In genomic region chr20:63775096-63775978, GRCh38 we compare ENCODE assay signal across 8 cellular contexts. TPM values are rescaled to one million over a fixed set of nuclear protein-coding genes. Genes with fewer than 3 reads are reported as not detected.
DNase-seq lines count a peak whose midpoint lies in the region; ATAC-seq and TF ChIP-seq lines count a peak whose summit lies in the region.

No MANE protein-coding gene starts in this region.

- H4K8ac ChIP-seq in IMR-90 (ENCODE audit: low read depth in 2 of 2, low read length in 2 of 2), result peak overlapping the region; percentile 27 to 89; a peak in 2 of 4 replicates

- H3K4me2 ChIP-seq in IMR-90 (ENCODE audit: low read depth, low read length) (peak overlapping the region; percentile 58; the same call in 1 of the 2 replicates), mammary epithelial cell (ENCODE audit: insufficient read depth, low read depth, low read length) (no peak overlapping the region)

- 22% methylated on average over 34 of the region's 67 CpGs; no CpG with 5 or more reads in 1 of the 2 experiments for WGBS in IMR-90 (ENCODE audit: extremely low coverage in 2 of 2, insufficient read length in 1 of 2), 2 experiments
- 51% methylated on average over 30 of the region's 67 CpGs for WGBS in mammary epithelial cell (ENCODE audit: low coverage, missing lambda C conversion rate)

- H2AFZ ChIP-seq in IMR-90 (replicated peaks; ENCODE audit: low read length, poor library complexity) (peak overlapping the region; percentile 78), mammary epithelial cell (ENCODE audit: low read depth, low read length) (no peak overlapping the region)

- H3K79me1 ChIP-seq in IMR-90 (ENCODE audit: low read depth in 1 of 2, low read length in 2 of 2), result peaks cover 16 to 56% of the 10 kb centered on the region in 2 experiments

- H3K4me1 ChIP-seq in IMR-90 (ENCODE audit: control insufficient read depth, insufficient read depth, low read length) (peaks cover 8% of the 10 kb centered on the region), mammary epithelial cell (ENCODE audit: insufficient read depth, low read length) (no peaks in the 10 kb centered on the region), subcutaneous abdominal adipose tissue (ENCODE audit: control insufficient read depth in 5 of 5, insufficient read depth in 5 of 5, low read length in 5 of 5) (peaks cover 2 to 26% (median 23%) of the 10 kb centered on the region in 5 donors)

- H3K27ac ChIP-seq in AG04450 (ENCODE audit: low read depth, low read length), result no peak overlapping the region
- H3K27ac ChIP-seq in IMR-90 (ENCODE audit: insufficient read depth, low read length), result no peak overlapping the region
- no peak overlapping the region for H3K27ac ChIP-seq in mammary epithelial cell (ENCODE audit: insufficient read depth, low read depth, low read length)
- H3K27ac ChIP-seq in subcutaneous abdominal adipose tissue (ENCODE audit: low read depth, low read length), result no peak overlapping the region

- H3K9ac ChIP-seq in IMR-90 (ENCODE audit: low read depth, low read length), result no peak overlapping the region
- H3K9ac ChIP-seq in mammary epithelial cell (ENCODE audit: insufficient read depth, low read length), result no peak overlapping the region
- no peak overlapping the region for H3K9ac ChIP-seq in subcutaneous abdominal adipose tissue (ENCODE audit: low read length in 5 of 5)

- BruUV-seq in IMR-90 (replicated peaks; lab: Mats Ljungman, UMichigan), result no TSS peak
- BruUV-seq in mammary epithelial cell (replicated peaks; lab: Mats Ljungman, UMichigan), result no TSS peak

- TF ChIP-seq RAD21 in IMR-90 (IDR thresholded peaks at IDR 0.05; ENCODE audit: low read length), result peak; percentile 61

- peak overlapping the region; percentile 27; the same call in 1 of the 2 replicates for H3K4me3 ChIP-seq in AG04450 (ENCODE audit: low read depth, low read length)
- H3K4me3 ChIP-seq in IMR-90 (ENCODE audit: insufficient read depth, low read depth, low read length), result peak overlapping the region; percentile 18; the same call in 1 of the 2 replicates
- no peak overlapping the region for H3K4me3 ChIP-seq in mammary epithelial cell (replicated peaks in 1 of 3; ENCODE audit: insufficient read depth in 1 of 3, low read depth in 2 of 3, low read length in 3 of 3)
- peak overlapping the region in 4 of 5 donors; percentile 22 to 53 (median 40) for H3K4me3 ChIP-seq in subcutaneous abdominal adipose tissue (ENCODE audit: low read depth in 1 of 5, low read length in 5 of 5)

- H2AK9ac ChIP-seq in IMR-90 (replicated peaks; ENCODE audit: low read depth, low read length, poor library complexity), result peak overlapping the region; percentile 68

- H3K18ac ChIP-seq in IMR-90 (ENCODE audit: low read depth, low read length), result no peak overlapping the region

- H2BK5ac ChIP-seq in IMR-90 (ENCODE audit: low read depth, low read length, poor library complexity, severe bottlenecking), result no peak overlapping the region

- no peak overlapping the region for H4K91ac ChIP-seq in IMR-90 (ENCODE audit: insufficient read depth, low read depth, low read length)

- H4K5ac ChIP-seq in IMR-90 (ENCODE audit: low read depth, low read length), result no peak overlapping the region

- H3K14ac ChIP-seq in IMR-90 (replicated peaks; ENCODE audit: low read depth, low read length), result peak overlapping the region; percentile 81; the same call in 1 of the 2 replicates

- POLR2A ChIA-PET in AG04450 (lab: Yijun Ruan, JAX) (interaction anchor here (1.3 to 2.0 kb wide), 3 partner anchors 35 to 91 kb away, joined by 3 to 8 read pairs (median 3); partner anchors contain the start of gene TPD52L2), IMR-90 (lab: Charles Lee; ENCODE audit: unreplicated experiment) (no interaction called here)

- in situ Hi-C loops in IMR-90 (cut with MboI; ENCODE audit: low sequenced_read_pairs), result no loop called here
- in situ Hi-C loops in mammary epithelial cell (cut with MboI; ENCODE audit: low sequenced_read_pairs in 2 of 2), result no loop called here

- H3K56ac ChIP-seq in IMR-90 (ENCODE audit: extremely low read depth, insufficient read depth, low read length), result no peak overlapping the region

- peak; percentile 82 for TF ChIP-seq CTCF in AG04450 (IDR thresholded peaks at IDR 0.05; ENCODE audit: low read depth, low read length)
- TF ChIP-seq CTCF in IMR-90 (conservative IDR thresholded peaks at IDR 0.05; ENCODE audit: low read depth, low read length), result peak; percentile 67
- peak; percentile 18 to 38 for TF ChIP-seq CTCF in mammary epithelial cell (conservative IDR thresholded peaks at IDR 0.05 in 1 of 2, IDR thresholded peaks at IDR 0.05 in 1 of 2; ENCODE audit: extremely low read depth in 1 of 2, insufficient read depth in 1 of 2, low read depth in 1 of 2, low read length in 2 of 2)

- no peaks in the 10 kb centered on the region; the same call in 1 of the 2 replicates for H3K9me1 ChIP-seq in IMR-90 (ENCODE audit: insufficient read depth, low read length)

- H3K27me3 ChIP-seq in AG04450 (ENCODE audit: control insufficient read depth, insufficient read depth, low read length) (no peaks in the 10 kb centered on the region), IMR-90 (ENCODE audit: control insufficient read depth, insufficient read depth, low read length) (no peaks in the 10 kb centered on the region), mammary epithelial cell (ENCODE audit: insufficient read depth, low read length) (no peaks in the 10 kb centered on the region), subcutaneous abdominal adipose tissue (ENCODE audit: control insufficient read depth in 5 of 5, insufficient read depth in 4 of 5, low read length in 5 of 5) (peaks cover 0 to 5% (median 0%) of the 10 kb centered on the region in 5 donors)

- ATAC-seq in IMR-90 (ENCODE audit: low read depth), result peak; percentile 71
- no peak for ATAC-seq in GM21723 (IDR thresholded peaks at IDR 0.05; ENCODE audit: unreplicated experiment)

- no peak for TF ChIP-seq POLR2A in IMR-90 (IDR thresholded peaks at IDR 0.05; ENCODE audit: low read depth, low read length)

- H3K9me3 ChIP-seq in AG04450 (ENCODE audit: control insufficient read depth, insufficient read depth, low read length) (peaks cover 14% of the 10 kb centered on the region; the same call in 1 of the 2 replicates), IMR-90 (ENCODE audit: control insufficient read depth, insufficient read depth, low read length) (no peaks in the 10 kb centered on the region), mammary epithelial cell (replicated peaks; ENCODE audit: insufficient read depth, low read length) (no peaks in the 10 kb centered on the region), subcutaneous abdominal adipose tissue (ENCODE audit: control insufficient read depth in 5 of 5, low read length in 5 of 5) (no peaks in the 10 kb centered on the region)

- DNase-seq in AG04450 (ENCODE audit: low read depth, low spot score), result no peak
- peak; percentile 19 for DNase-seq in IMR-90
- DNase-seq in mammary epithelial cell, result no peak
- DNase-seq in islet precursor cell, result peak; percentile 92
- no peak for DNase-seq in UCSD-AML1 (lab: John Stamatoyannopoulos, UW; ENCODE audit: unreplicated experiment)
- DNase-seq in NCI-H2196 treated with DMSO at 0.1 percent for 48 hours (lab: John Stamatoyannopoulos, UW; ENCODE audit: unreplicated experiment), result no peak

- H4K20me1 ChIP-seq in IMR-90 (ENCODE audit: insufficient read depth, low read length), result peaks cover 21% of the 10 kb centered on the region
- no peaks in the 10 kb centered on the region for H4K20me1 ChIP-seq in mammary epithelial cell (ENCODE audit: insufficient read depth, low read length)

- no peak overlapping the region for H3K23ac ChIP-seq in IMR-90 (ENCODE audit: low read depth, low read length)

- H3K4ac ChIP-seq in IMR-90 (ENCODE audit: low read depth, low read length), result no peak overlapping the region

- no peak overlapping the region for H2AK5ac ChIP-seq in IMR-90 (ENCODE audit: low read depth, low read length)

- no peak overlapping the region for H2BK20ac ChIP-seq in IMR-90 (ENCODE audit: low read depth, low read length)

- CTCF ChIA-PET in AG04450 (lab: Charles Lee) (interaction anchor here (0.6 to 2.8 kb wide), 22 partner anchors 9 to 284 kb away, joined by 3 to 16 read pairs (median 3); partner anchors contain the start of genes PTK6 and TPD52L2), IMR-90 (lab: Yijun Ruan, JAX) (interaction anchor here (0.7 to 1.3 kb wide), 2 partner anchors 8 to 83 kb away, joined by 3 to 4 read pairs; no protein-coding TSS in a partner anchor), mammary epithelial cell (lab: Charles Lee; ENCODE audit: low non-redundant PET) (interaction anchor here (0.6 kb wide), 1 partner anchor 64 kb away, joined by 3 read pairs; no protein-coding TSS in a partner anchor)

- intact Hi-C loops in IMR-90 (cut with micrococcal nuclease), result loop anchor here (1.0 to 5.0 kb wide), 2 partner anchors 89 to 197 kb away; no protein-coding TSS in a partner anchor
- intact Hi-C loops in mammary epithelial cell (cut with micrococcal nuclease), result no loop called here

- dilution Hi-C loops in IMR-90 (cut with HindIII; ENCODE audit: low sequenced_read_pairs, unreplicated experiment) (no loop called here), mammary epithelial cell (cut with HindIII; ENCODE audit: low sequenced_read_pairs) (loop anchor here (5.0 kb wide), 2 partner anchors 48 to 67 kb away; no protein-coding TSS in a partner anchor)

- no peak overlapping the region for H2BK15ac ChIP-seq in IMR-90 (ENCODE audit: low read depth, low read length)

- no peak overlapping the region for H2BK120ac ChIP-seq in IMR-90 (ENCODE audit: low read depth, low read length)

- H3K36me3 ChIP-seq in IMR-90 (ENCODE audit: control insufficient read depth, insufficient read depth, low read length) (peaks cover 6% of the 10 kb centered on the region; the same call in 1 of the 2 replicates), mammary epithelial cell (ENCODE audit: insufficient read depth, low read length) (no peaks in the 10 kb centered on the region), subcutaneous abdominal adipose tissue (ENCODE audit: control insufficient read depth in 5 of 5, insufficient read depth in 5 of 5, low read length in 5 of 5) (peaks cover 0 to 16% (median 7%) of the 10 kb centered on the region in 5 donors)

- H3K79me2 ChIP-seq in mammary epithelial cell (ENCODE audit: insufficient read depth, low read length), result no peaks in the 10 kb centered on the region

RNA-seq across cellular contexts. Expression of gene SLC2A4RG, which starts 35.8 kb away (rescaled TPM):
- polyA plus RNA-seq in AG04450 (2011; rRNA removed) (26.0 and 27.6 TPM in 2 replicates), IMR-90 (2012; rRNA removed) (50.3 and 71.4 TPM in 2 replicates), mammary epithelial cell (35.8 TPM)
- polyA minus RNA-seq in AG04450 (2011; rRNA and poly(A)+ RNA removed), result 11.8 and 21.7 TPM in 2 replicates
- total RNA-seq in IMR-90 (2012; rRNA removed) (5.0 and 8.1 TPM in 2 replicates), mammary epithelial cell (100 to 1,000 TPM in 1 of 2 donors, 10 to 100 TPM in 1; 35.8 to 101 TPM)
- polyA plus RNA-seq in IMR-90 (2012; cell fraction: cytosol; rRNA removed), result 56.6 and 65.4 TPM in 2 replicates
- polyA plus RNA-seq in IMR-90 (2012; cell fraction: nucleus; rRNA removed; ENCODE audit: low replicate concordance), result 199 and 567 TPM in 2 replicates
- 15.7 TPM for polyA minus RNA-seq in mammary epithelial cell

RNA-seq across cellular contexts. Expression of gene LIME1, which starts 38.9 kb away (rescaled TPM):
- polyA plus RNA-seq in AG04450 (2011; rRNA removed) (1.5 and 1.8 TPM in 2 replicates), IMR-90 (2012; rRNA removed) (7.8 and 11.9 TPM in 2 replicates), mammary epithelial cell (2.0 TPM)
- polyA minus RNA-seq in AG04450 (2011; rRNA and poly(A)+ RNA removed), result 0.35 TPM in 1 of 2 replicates, not detected in the other
- total RNA-seq in IMR-90 (2012; rRNA removed) (0.28 and 0.36 TPM in 2 replicates), mammary epithelial cell (1 to 10 TPM; 2.7 to 8.1 TPM)
- 3.9 and 6.3 TPM in 2 replicates for polyA plus RNA-seq in IMR-90 (2012; cell fraction: cytosol; rRNA removed)
- polyA plus RNA-seq in IMR-90 (2012; cell fraction: nucleus; rRNA removed; ENCODE audit: low replicate concordance), result 79.5 and 363 TPM in 2 replicates
- not detected for polyA minus RNA-seq in mammary epithelial cell

RNA-seq across cellular contexts. Expression of gene ZBTB46, which starts 55.7 kb away (rescaled TPM):
- 2.0 and 2.8 TPM in 2 replicates for polyA plus RNA-seq in AG04450 (2011; rRNA removed)
- polyA minus RNA-seq in AG04450 (2011; rRNA and poly(A)+ RNA removed), result 9.7 and 13.5 TPM in 2 replicates
- total RNA-seq in IMR-90 (2012; rRNA removed), result 14.9 and 15.3 TPM in 2 replicates
- 4.2 and 4.3 TPM in 2 replicates for polyA plus RNA-seq in IMR-90 (2012; rRNA removed)
- polyA plus RNA-seq in IMR-90 (2012; cell fraction: cytosol; rRNA removed), result 2.4 and 4.8 TPM in 2 replicates
- 10.3 and 18.2 TPM in 2 replicates for polyA plus RNA-seq in IMR-90 (2012; cell fraction: nucleus; rRNA removed; ENCODE audit: low replicate concordance)
- 1 to 10 TPM in 1 of 2 donors, under 1 TPM in 1; 0.52 to 1.5 TPM for total RNA-seq in mammary epithelial cell
- 0.12 TPM for polyA plus RNA-seq in mammary epithelial cell
- not detected for polyA minus RNA-seq in mammary epithelial cell

Comparison
In these comparisons a context has a peak if more than half of its experiments do, and no peak if none do; other contexts are left out.
1. DNase-seq: peak in IMR-90 (single experiment) and islet precursor cell (single experiment); none in AG04450 (single experiment), mammary epithelial cell (single experiment), UCSD-AML1 (single experiment) and NCI-H2196 treated with DMSO at 0.1 percent for 48 hours (single experiment).
2. H3K4me3 ChIP-seq: peak in AG04450 (single experiment), IMR-90 (single experiment) and subcutaneous abdominal adipose tissue (4 of 5); none in mammary epithelial cell (0 of 3).
3. CTCF ChIP-seq: peak in every context shown above with its lines; median percentile 82 in AG04450; 67 in IMR-90; 28 in mammary epithelial cell.